ENCODE assay signal across 10 cellular contexts in the genomic region with DNA sequence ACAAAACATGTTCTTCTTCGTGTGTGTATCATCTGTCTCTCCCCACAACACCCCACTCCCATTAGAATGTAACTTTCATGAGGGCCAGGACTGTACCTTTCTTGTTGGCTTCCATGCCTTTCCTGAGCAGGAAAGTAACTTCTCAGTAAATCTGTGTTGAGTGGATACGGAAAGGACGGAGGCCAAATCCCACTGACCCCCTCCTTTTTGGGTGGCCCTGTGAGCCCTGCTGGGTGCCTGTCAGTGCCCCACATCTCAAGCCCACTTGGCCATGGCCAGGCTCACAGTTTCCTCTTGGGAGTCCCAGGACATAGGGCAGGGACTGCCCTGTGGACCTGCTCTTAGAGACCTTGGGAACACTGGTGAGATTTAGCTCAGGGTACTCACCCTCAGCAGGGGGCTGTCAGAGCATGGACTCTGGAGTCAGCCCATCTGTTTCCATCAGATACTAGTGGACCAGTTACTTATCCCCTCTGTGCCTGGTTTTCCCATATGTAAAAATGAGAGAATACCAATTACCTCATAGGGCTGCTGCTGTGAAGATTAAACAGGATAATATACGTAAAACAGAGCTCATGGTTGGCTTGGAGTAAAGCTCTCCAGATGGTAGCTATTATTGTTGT. TPM values are rescaled to one million over a fixed set of nuclear protein-coding genes. Genes with fewer than 3 reads are reported as not detected.
DNase-seq lines count a peak whose midpoint lies in the region; FAIRE-seq and TF ChIP-seq lines count a peak whose summit lies in the region.
"Had no signal": no experiment of that assay in that cellular context is flagged by ENCODE, and none has a peak within 500 bp of the region (broad histone marks: within the 10 kb centered on the region; RNA-seq: fewer than 3 reads in every experiment).

No MANE protein-coding gene starts in this region.

- H3K9ac ChIP-seq in skeletal muscle satellite cell (ENCODE audit: low read depth, low read length): no peak overlapping the region

- peak; percentile 9 for FAIRE-seq in GM12891 (lab: Jason Lieb, UNC)

- H3K27me3 ChIP-seq in esophagus muscularis mucosa (peaks cover 0 to 13% (median 0%) of the 10 kb centered on the region in 4 donors), skeletal muscle satellite cell (ENCODE audit: control insufficient read depth, insufficient read depth, low read length) (peaks cover 54% of the 10 kb centered on the region)

- no peak for TF ChIP-seq POLR2A in GM12891 (IDR thresholded peaks at IDR 0.05; ENCODE audit: low read depth, low read length)
- no peak for TF ChIP-seq POLR2A in esophagus muscularis mucosa (IDR thresholded peaks at IDR 0.05; ENCODE audit: low read depth)

- H3K4me3 ChIP-seq in esophagus muscularis mucosa: peak overlapping the region; percentile 63 to 78 (median 75)
- peak overlapping the region; percentile 63 for H3K4me3 ChIP-seq in skeletal muscle satellite cell (ENCODE audit: low read length)

- in situ Hi-C loops in GM13976 (cut with MboI; ENCODE audit: low sequenced_read_pairs, unreplicated experiment): no loop called here

- no peaks in the 10 kb centered on the region for H3K36me3 ChIP-seq in esophagus muscularis mucosa
- H3K36me3 ChIP-seq in skeletal muscle satellite cell (ENCODE audit: insufficient read depth, low read length): no peaks in the 10 kb centered on the region
- H3K36me3 ChIP-seq: neutrophil had no signal

- no peak for TF ChIP-seq EP300 in esophagus muscularis mucosa (IDR thresholded peaks at IDR 0.05)

- DNase-seq in GM12891 (ENCODE audit: insufficient read length, low spot score) (no peak), OCI-M1 (lab: John Stamatoyannopoulos, UW) (peak; percentile 44), esophagus muscularis mucosa (ENCODE audit: extremely low spot score) (no peak), NCI-H2107 (lab: John Stamatoyannopoulos, UW) (no peak), GM13976 (ENCODE audit: low spot score) (no peak), A172 (ENCODE audit: low spot score) (no peak), GOT3 (lab: John Stamatoyannopoulos, UW) (no peak)
- DNase-seq: activated naive CD4-positive, alpha-beta T cell treated with Interleukin-2 at 50 U/mL for 16 hours had no signal

- TF ChIP-seq CTCF in esophagus muscularis mucosa (IDR thresholded peaks at IDR 0.05) (no peak), GM13976 (IDR thresholded peaks at IDR 0.05; ENCODE audit: borderline replicate concordance, control extremely low read depth, extremely low read depth, insufficient read depth, missing control alignments) (no peak)

- H3K4me1 ChIP-seq in esophagus muscularis mucosa (peaks cover 20 to 43% (median 38%) of the 10 kb centered on the region in 4 donors), skeletal muscle satellite cell (ENCODE audit: control insufficient read depth, insufficient read depth, low read length) (peaks cover 31% of the 10 kb centered on the region)

- intact Hi-C loops in esophagus muscularis mucosa (cut with DNase I): no loop called here

- peak overlapping the region; percentile 86 to 93 (median 89) for H3K27ac ChIP-seq in esophagus muscularis mucosa (replicated peaks in 1 of 4)
- H3K27ac ChIP-seq: neutrophil had no signal

- H3K9me3 ChIP-seq in esophagus muscularis mucosa: no peaks in the 10 kb centered on the region
- H3K9me3 ChIP-seq in skeletal muscle satellite cell (replicated peaks; ENCODE audit: low read length): no peaks in the 10 kb centered on the region
- H3K9me3 ChIP-seq: neutrophil had no signal

- H3K4me2 ChIP-seq in skeletal muscle satellite cell (ENCODE audit: low read length): peak overlapping the region; percentile 81

- whole genome bisulfite sequencing in esophagus muscularis mucosa: 74% methylated on average over 4 of the region's 4 CpGs

TF ChIP-seq in GM12891, 5 proteins besides CTCF, POLR2A, EP300 and RAD21:
- TF ChIP-seq POU2F2 (IDR thresholded peaks at IDR 0.05; ENCODE audit: low read depth, low read length): no peak
- no peak for TF ChIP-seq PAX5 (IDR thresholded peaks at IDR 0.05; ENCODE audit: insufficient read depth, low read length, severe bottlenecking)
- no peak for TF ChIP-seq POLR2AphosphoS5 (IDR thresholded peaks at IDR 0.05; ENCODE audit: low read depth, low read length)
- no peak for TF ChIP-seq TAF1 (IDR thresholded peaks at IDR 0.05; ENCODE audit: low read depth, low read length)
- no peak for TF ChIP-seq SPI1 (IDR thresholded peaks at IDR 0.05; ENCODE audit: low read depth, low read length)

RNA-seq across cellular contexts. Expression of a gene that starts 1.1 kb away (rescaled TPM):
- 0.51 TPM for polyA plus RNA-seq in GM12891 (2012; ENCODE audit: low read depth, missing spikeins)
- total RNA-seq in esophagus muscularis mucosa: 100 to 1,000 TPM in 1 of 4 donors, 10 to 100 TPM in 3; 23.3 to 645 (median 96.5) TPM
- total RNA-seq in skeletal muscle satellite cell (2012; rRNA removed): 1.0 and 2.2 TPM in 2 replicates
- total RNA-seq in A172 (2014; rRNA removed; shearing (Covaris generic)): 0.36 and 0.53 TPM in 2 replicates

Comparison
In these comparisons a context has a peak if more than half of its experiments do, and no peak if none do; other contexts are left out.
1. RNA of a gene that starts 1.1 kb away (total RNA-seq): 23.3 to 645 TPM in esophagus muscularis mucosa; 0.36 to 0.53 TPM in A172; every median in the first group is over 10 times any median in the second.